22 cellular contexts compared by ENCODE assay signal in the genomic region with DNA sequence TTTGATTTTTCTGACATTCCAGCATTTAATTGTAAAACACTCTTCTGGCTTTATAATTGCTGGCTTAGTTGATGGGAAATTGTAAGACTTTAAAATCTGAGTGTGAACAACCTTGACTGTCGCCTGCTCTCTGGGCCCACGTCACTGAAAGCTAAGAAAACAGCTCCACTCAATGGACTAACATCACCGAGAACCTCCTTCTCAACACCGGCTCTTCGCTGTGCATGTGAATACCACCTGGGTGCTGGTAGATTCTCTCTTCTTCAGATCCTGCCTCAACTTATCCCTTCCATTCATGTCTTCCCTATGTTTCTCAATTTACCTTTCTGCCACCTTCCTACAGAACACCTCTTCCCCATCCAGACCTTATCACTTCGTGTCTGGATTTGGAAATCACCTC.
"Had no signal": no experiment of that assay in that cellular context is flagged by ENCODE, and none has a peak within 500 bp of the region (broad histone marks: within the 10 kb centered on the region; RNA-seq: fewer than 3 reads in every experiment).

No MANE protein-coding gene starts in this region.

- DNase-seq: activated CD4-positive, alpha-beta T cell treated with anti-CD3 and anti-CD28 coated beads for 4 hours; activated CD8-positive, alpha-beta T cell treated with anti-CD3 and anti-CD28 coated beads for 36 hours; activated gamma-delta T cell treated with Interleukin-2 at 50 U/mL for 16 hours; activated naive CD8-positive, alpha-beta T cell treated with anti-CD3 and anti-CD28 coated beads, Interleukin-2, amount 10 ng/mL, durations not matched to agents 7 days and 5 days; activated T-cell treated with anti-CD3 and anti-CD28 coated beads, Interleukin-2, amount 50 U/mL, for 4 hours; anterior cingulate cortex; brain microvascular endothelial cell; effector memory CD4-positive, alpha-beta T cell; foreskin keratinocyte; glutamatergic neuron; hypothalamus; nucleus accumbens; stimulated activated CD4-positive, alpha-beta T cell treated with anti-CD3 and anti-CD28 coated beads, Interleukin-15, amount 100 ng/mL, for 24 hours; stimulated activated CD4-positive, alpha-beta T cell treated with anti-CD3 and anti-CD28 coated beads, Interleukin-4, amount 100 ng/mL, for 1 hour; stimulated activated naive CD4-positive, alpha-beta T cell; T-helper 1 cell; T1000; upper lobe of left lung had no signal

- H3K27me3 Mint-ChIP-seq: activated CD8-positive, alpha-beta T cell treated with anti-CD3 and anti-CD28 coated beads for 36 hours; activated naive CD8-positive, alpha-beta T cell treated with anti-CD3 and anti-CD28 coated beads, Interleukin-2, amount 10 ng/mL, durations not matched to agents 7 days and 5 days; central memory CD8-positive, alpha-beta T cell had no signal

- H3K4me3 ChIP-seq: lung, skin epidermis, upper lobe of left lung had no signal

- H3K27ac Mint-ChIP-seq: activated CD8-positive, alpha-beta T cell treated with anti-CD3 and anti-CD28 coated beads for 36 hours; activated naive CD8-positive, alpha-beta T cell treated with anti-CD3 and anti-CD28 coated beads, Interleukin-2, amount 10 ng/mL, durations not matched to agents 7 days and 5 days; dendritic cell treated with granulocyte-macrophage colony-stimulating factor and Interleukin-4, amounts not matched to agents 40 ng/mL and 50 ng/mL, for 4 days had no signal

- H3K4me1 ChIP-seq: foreskin keratinocyte, upper lobe of left lung had no signal

- H3K27me3 ChIP-seq: brain microvascular endothelial cell, foreskin keratinocyte, upper lobe of left lung had no signal

- H3K9me3 Mint-ChIP-seq: central memory CD8-positive, alpha-beta T cell; dendritic cell treated with granulocyte-macrophage colony-stimulating factor and Interleukin-4, amounts not matched to agents 40 ng/mL and 50 ng/mL, for 4 days had no signal

- H3K4me3 Mint-ChIP-seq: activated CD8-positive, alpha-beta T cell treated with anti-CD3 and anti-CD28 coated beads for 36 hours; activated naive CD8-positive, alpha-beta T cell treated with anti-CD3 and anti-CD28 coated beads, Interleukin-2, amount 10 ng/mL, durations not matched to agents 7 days and 5 days; activated T-cell treated with anti-CD3 and anti-CD28 coated beads, Interleukin-2, amount 50 U/mL, for 4 hours; central memory CD8-positive, alpha-beta T cell; dendritic cell treated with granulocyte-macrophage colony-stimulating factor and Interleukin-4, amounts not matched to agents 40 ng/mL and 50 ng/mL, for 4 days had no signal

- ATAC-seq: activated CD8-positive, alpha-beta T cell treated with anti-CD3 and anti-CD28 coated beads for 36 hours; activated T-cell treated with anti-CD3 and anti-CD28 coated beads, Interleukin-2, amount 50 U/mL, for 4 hours; foreskin keratinocyte had no signal

- H3K9me3 ChIP-seq: upper lobe of left lung had no signal

- H3K36me3 ChIP-seq: brain microvascular endothelial cell, upper lobe of left lung had no signal

- H3K27ac ChIP-seq: brain microvascular endothelial cell, foreskin keratinocyte, skin epidermis, upper lobe of left lung had no signal
